8 cellular contexts compared by ENCODE assay signal in the genomic region with DNA sequence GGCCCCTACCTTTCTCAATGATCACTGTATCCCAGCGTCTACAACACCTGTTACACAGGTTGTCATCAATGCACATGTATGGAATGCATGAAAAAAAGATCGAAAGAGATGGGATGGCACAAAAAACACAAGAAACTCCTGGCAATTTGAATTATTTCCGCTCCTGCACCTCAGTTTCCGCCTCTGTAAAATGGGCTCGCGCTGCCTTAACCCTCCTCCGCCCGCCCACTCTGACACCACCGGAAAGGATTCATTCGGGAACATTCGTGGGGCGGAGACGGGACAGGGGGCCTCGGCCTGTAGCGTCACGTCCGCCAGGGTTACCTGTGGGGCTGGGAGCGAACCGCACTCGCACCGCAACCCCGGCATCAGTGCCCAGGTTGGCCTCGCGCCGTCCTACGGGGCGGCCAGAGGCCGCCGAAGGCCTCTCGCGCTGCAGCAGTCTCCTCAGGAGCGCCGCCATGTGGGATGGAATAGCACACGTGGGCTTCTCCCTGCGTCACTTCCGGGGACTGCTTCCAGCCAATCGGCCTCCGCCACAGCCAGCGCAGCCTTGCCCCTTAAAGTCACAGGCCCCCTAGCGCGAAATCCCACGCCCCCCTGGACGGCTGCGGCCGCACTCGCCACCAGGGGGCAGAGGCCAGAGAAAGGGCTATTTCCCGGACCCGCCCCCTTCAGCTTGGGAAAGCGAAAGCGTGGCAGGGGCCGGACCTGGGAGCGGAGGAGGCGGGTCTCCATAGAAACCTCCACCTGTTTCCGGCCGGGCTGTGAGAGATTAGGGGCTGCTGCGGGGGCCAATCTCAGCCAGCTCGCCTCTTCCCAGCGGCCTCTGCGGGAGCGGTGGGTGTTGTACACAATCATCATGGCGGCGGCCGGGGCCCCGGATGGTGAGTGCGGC. TPM values are rescaled to one million over a fixed set of nuclear protein-coding genes. Genes with fewer than 3 reads are reported as not detected.
DNase-seq lines count a peak whose midpoint lies in the region; ATAC-seq and TF ChIP-seq lines count a peak whose summit lies in the region.

Gene EARS2, minus strand, starts transcription at position 470 of the 898 bp plus-strand sequence. Its CDS starts 7 bp downstream, at position 463.
Gene UBFD1, plus strand, starts transcription at position 847 of the 898 bp plus-strand sequence. Its CDS starts 16 bp downstream, at position 863.

- peak within 1 kb of the TSS; percentile 97 for H3K4me2 ChIP-seq in PC-9

- peaks cover 13% of the 10 kb centered on the region; the same call in 1 of the 2 replicates for H3F3A ChIP-seq in PC-9 (ENCODE audit: insufficient read depth, low read depth)

- ATAC-seq in GM21717 (IDR thresholded peaks at IDR 0.05; ENCODE audit: unreplicated experiment) = peak; percentile 88

- H3K4me1 ChIP-seq in PC-9 (replicated peaks; ENCODE audit: insufficient read depth) = peaks cover 26% of the 10 kb centered on the region
- no peaks in the 10 kb centered on the region for H3K4me1 ChIP-seq in esophagus (ENCODE audit: control insufficient read depth in 2 of 2, insufficient read depth in 2 of 2, low read length in 1 of 2)
- peaks cover 26% of the 10 kb centered on the region for H3K4me1 ChIP-seq in muscle layer of colon (ENCODE audit: insufficient read depth, low read length)

- no peaks in the 10 kb centered on the region for H3K9me3 ChIP-seq in PC-9 (ENCODE audit: insufficient read depth, low read depth)
- no peaks in the 10 kb centered on the region for H3K9me3 ChIP-seq in esophagus (ENCODE audit: control insufficient read depth in 2 of 2, insufficient read depth in 1 of 2, low read depth in 1 of 2, low read length in 1 of 2)
- H3K9me3 ChIP-seq in muscle layer of colon (ENCODE audit: low read length) = no peaks in the 10 kb centered on the region

- no peaks in the 10 kb centered on the region for H3K9me2 ChIP-seq in PC-9 (ENCODE audit: insufficient read depth)

- peak; percentile 89 for TF ChIP-seq CTCF in PC-9 (conservative IDR thresholded peaks at IDR 0.05)

- WGBS in esophagus, 2 donors = 1 to 2% methylated on average over 64 to 65 of the region's 65 CpGs

- H3K79me2 ChIP-seq in PC-9 (ENCODE audit: low read depth) = peaks cover 56% of the 10 kb centered on the region

- peak within 1 kb of the TSS; percentile 79 for H3K27ac ChIP-seq in PC-9
- peak within 1 kb of the TSS; percentile 81 to 91 for H3K27ac ChIP-seq in esophagus (ENCODE audit: low read depth in 2 of 2, low read length in 1 of 2)
- H3K27ac ChIP-seq in muscle layer of colon (ENCODE audit: low read depth, low read length) = peak within 1 kb of the TSS; percentile 89

- CTCF ChIA-PET in PC-9 (lab: Charles Lee) = interaction anchor here (0.6 to 0.9 kb wide), 3 partner anchors 18 to 139 kb away, joined by 3 to 7 read pairs (median 4); no protein-coding TSS in a partner anchor

- peak within 1 kb of the TSS; percentile 74 for H3K9ac ChIP-seq in muscle layer of colon (ENCODE audit: low read length)

- H3K36me3 ChIP-seq in PC-9 (ENCODE audit: low read depth) (peaks cover 33% of the 10 kb centered on the region), esophagus (ENCODE audit: control insufficient read depth in 2 of 2, insufficient read depth in 2 of 2, low read length in 1 of 2) (peaks cover 7 to 11% of the 10 kb centered on the region in 2 donors), muscle layer of colon (ENCODE audit: insufficient read depth, low read length) (peaks cover 35% of the 10 kb centered on the region)

- intact Hi-C loops in PC-9 (cut with micrococcal nuclease; ENCODE audit: unreplicated experiment) = loop anchor here (1.0 to 5.0 kb wide), 4 partner anchors 84 to 945 kb away; partner anchors contain the start of genes COG7, DCTN5 and PALB2

- peak; percentile 97 for DNase-seq in DMS79 (lab: John Stamatoyannopoulos, UW)
- peak; percentile 100 for DNase-seq in KBM-7
- DNase-seq in PC-9 = peak; percentile 94 to 100
- DNase-seq in activated T-cell treated with anti-CD3 and anti-CD28 coated beads, Interleukin-2, amount 50 U/mL, for 1 hour = peak; percentile 96
- DNase-seq in stimulated activated CD8-positive, alpha-beta memory T cell treated with anti-CD3 and anti-CD28 coated beads, Interleukin-7, amount 100 ng/mL, for 24 hours (ENCODE audit: low read depth) = peak; percentile 98

- peaks cover 18% of the 10 kb centered on the region for H4K20me1 ChIP-seq in PC-9 (ENCODE audit: insufficient read depth)

- TSS peak; percentile 62 for BruUV-seq in PC-9 (replicated peaks; lab: Mats Ljungman, UMichigan)

- H2AFZ ChIP-seq in PC-9 = peak within 1 kb of the TSS; percentile 81

- peak within 1 kb of the TSS; percentile 98 for H3K4me3 ChIP-seq in PC-9
- H3K4me3 ChIP-seq in esophagus (ENCODE audit: low read depth in 1 of 2, low read length in 2 of 2) = peak within 1 kb of the TSS; percentile 96 to 98
- peak within 1 kb of the TSS; percentile 81 to 82 for H3K4me3 ChIP-seq in muscle layer of colon (ENCODE audit: low read depth in 1 of 2, low read length in 2 of 2)

- in situ Hi-C loops in KBM-7 (cut with MboI; ENCODE audit: low pct_unique_long_range_greater_than_20kb, low sequenced_read_pairs) = no loop called here

- POLR2A ChIA-PET in PC-9 (lab: Charles Lee; ENCODE audit: unreplicated experiment) = interaction anchor here (0.5 kb wide), 2 partner anchors 223 to 347 kb away, joined by 4 to 9 read pairs; no protein-coding TSS in a partner anchor

- H3K27me3 ChIP-seq in PC-9 (ENCODE audit: insufficient read depth, low read depth) (no peaks in the 10 kb centered on the region), esophagus (ENCODE audit: control insufficient read depth in 1 of 2, insufficient read depth in 2 of 2, low read length in 2 of 2) (no peaks in the 10 kb centered on the region), muscle layer of colon (ENCODE audit: control insufficient read depth in 1 of 2, insufficient read depth in 2 of 2, low read length in 2 of 2) (no peaks in the 10 kb centered on the region)

RNA-seq across cellular contexts. Expression of gene EARS2, which starts in this region (rescaled TPM):
- total RNA-seq in PC-9 (2021) = 34.9 and 43.3 TPM in 2 replicates
- 10 to 100 TPM; 12.1 to 12.8 TPM for polyA plus RNA-seq in esophagus

RNA-seq across cellular contexts. Expression of gene UBFD1, which starts in this region (rescaled TPM):
- 95.8 and 98.2 TPM in 2 replicates for total RNA-seq in PC-9 (2021)
- polyA plus RNA-seq in esophagus = 1 to 10 TPM; 3.8 to 7.5 TPM

Comparison
In these comparisons a context has a peak if more than half of its experiments do, and no peak if none do; other contexts are left out.
1. Peak in every context shown above with its lines: DNase-seq, ATAC-seq, H3K4me3 ChIP-seq and H3K27ac ChIP-seq.